In the genomic region with DNA sequence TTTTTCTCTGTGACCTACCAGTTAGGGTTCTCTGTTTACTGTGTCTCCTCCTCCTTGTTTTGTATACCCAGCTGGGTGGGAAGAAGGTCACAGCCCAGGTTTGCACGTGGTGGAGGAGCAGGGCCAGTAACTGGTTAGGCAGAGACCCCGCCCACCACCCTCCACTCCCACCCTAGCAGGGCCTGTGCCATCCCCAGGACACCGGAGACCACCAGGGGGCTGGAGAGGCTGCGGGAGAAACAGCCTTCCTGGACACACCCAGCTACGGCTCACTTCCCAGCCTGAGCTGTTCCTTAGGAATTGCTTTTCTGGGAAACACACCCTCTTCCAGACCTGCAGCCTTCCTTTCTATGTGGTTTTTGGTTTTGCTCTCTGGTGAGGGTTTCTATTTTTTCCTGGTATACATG, we compare ENCODE assay signal across 13 cellular contexts. TPM values are rescaled to one million over a fixed set of nuclear protein-coding genes. Genes with fewer than 3 reads are reported as not detected.
DNase-seq lines count a peak whose midpoint lies in the region; ATAC-seq and TF ChIP-seq lines count a peak whose summit lies in the region.
"Had no signal": no experiment of that assay in that cellular context is flagged by ENCODE, and none has a peak within 500 bp of the region (broad histone marks: within the 10 kb centered on the region; RNA-seq: fewer than 3 reads in every experiment).

No MANE protein-coding gene starts in this region.

- WGBS in aorta, 2 donors, result 31 to 44% methylated on average over 5 of the region's 5 CpGs

- in situ Hi-C loops in brain microvascular endothelial cell (cut with HindIII; ENCODE audit: low pct_ligation_motif_present, low sequenced_read_pairs), result no loop called here

- no peaks in the 10 kb centered on the region for H3K4me1 ChIP-seq in cardiac muscle cell (ENCODE audit: low read depth)
- H3K4me1 ChIP-seq in aorta (ENCODE audit: control insufficient read depth in 1 of 2, insufficient read depth in 2 of 2, low read length in 2 of 2), result no peaks in the 10 kb centered on the region
- H3K4me1 ChIP-seq: BLaER1 treated with 17β-estradiol and CSF1 and Interleukin-3, amounts not matched to agents 10 nM and 100 nM had no signal

- ATAC-seq in Right ventricle myocardium inferior (no peak), aorta (ENCODE audit: low FRiP score) (peak; percentile 55)

- DNase-seq in cardiac muscle cell (ENCODE audit: low read depth in 1 of 2, low spot score in 1 of 2), result peak; percentile 31 to 55
- DNase-seq in Right ventricle myocardium inferior (ENCODE audit: missing footprints), result no peak
- DNase-seq in brain microvascular endothelial cell, result no peak
- peak; percentile 28 for DNase-seq in kidney epithelial cell (ENCODE audit: low read depth)
- no peak for DNase-seq in aorta
- no peak for DNase-seq in coronary artery (ENCODE audit: low spot score)
- DNase-seq in activated CD8-positive, alpha-beta memory T cell treated with anti-CD3 and anti-CD28 coated beads, Interleukin-2, amount 50 U/mL, for 48 hours, result no peak
- no peak for DNase-seq in NCI-H187 treated with DMSO at 0.1 percent for 48 hours (lab: John Stamatoyannopoulos, UW)
- DNase-seq: activated T-cell treated with anti-CD3 and anti-CD28 coated beads, Interleukin-2, amount 50 U/mL, for 24 hours; MV-4-11; nucleus accumbens had no signal

- TF ChIP-seq CTCF in cardiac muscle cell (IDR thresholded peaks at IDR 0.05; ENCODE audit: low read depth, low read length) (peak; percentile 19), brain microvascular endothelial cell (IDR thresholded peaks at IDR 0.05; ENCODE audit: low read depth, low read length, missing control alignments) (peak; percentile 7), kidney epithelial cell (IDR thresholded peaks at IDR 0.05; ENCODE audit: insufficient read depth, low read length, poor library complexity, severe bottlenecking) (peak; percentile 54), coronary artery (IDR thresholded peaks at IDR 0.05) (no peak)

- H3K9me3 ChIP-seq in cardiac muscle cell (ENCODE audit: low read depth) (no peaks in the 10 kb centered on the region), aorta (ENCODE audit: control insufficient read depth, low read length) (peaks cover 5% of the 10 kb centered on the region)

- H3K27ac ChIP-seq in cardiac muscle cell, result no peak overlapping the region
- no peak overlapping the region for H3K27ac ChIP-seq in brain microvascular endothelial cell
- no peak overlapping the region for H3K27ac ChIP-seq in aorta (ENCODE audit: low read depth in 1 of 2, low read length in 2 of 2)
- H3K27ac ChIP-seq in coronary artery, result peak overlapping the region in 1 of 2 donors; percentile 55
- H3K27ac ChIP-seq: BLaER1 treated with 17β-estradiol and CSF1 and Interleukin-3, amounts not matched to agents 10 nM and 100 nM had no signal

- intact Hi-C loops in Right ventricle myocardium inferior (cut with DNase I) (no loop called here), aorta (cut with DNase I) (no loop called here)

- H3K27me3 ChIP-seq in cardiac muscle cell (no peaks in the 10 kb centered on the region), brain microvascular endothelial cell (replicated peaks) (no peaks in the 10 kb centered on the region), kidney epithelial cell (ENCODE audit: control insufficient read depth, insufficient read depth, low read length) (no peaks in the 10 kb centered on the region), aorta (ENCODE audit: control insufficient read depth in 1 of 2, insufficient read depth in 2 of 2, low read length in 1 of 2) (no peaks in the 10 kb centered on the region)
- H3K27me3 ChIP-seq: BLaER1 treated with 17β-estradiol and CSF1 and Interleukin-3, amounts not matched to agents 10 nM and 100 nM had no signal

- H3K36me3 ChIP-seq in cardiac muscle cell, result no peaks in the 10 kb centered on the region
- H3K36me3 ChIP-seq in brain microvascular endothelial cell (replicated peaks), result no peaks in the 10 kb centered on the region
- no peaks in the 10 kb centered on the region for H3K36me3 ChIP-seq in kidney epithelial cell (ENCODE audit: control insufficient read depth, insufficient read depth, low read length)
- H3K36me3 ChIP-seq in aorta (ENCODE audit: control insufficient read depth in 1 of 2, insufficient read depth in 2 of 2, low read length in 1 of 2), result no peaks in the 10 kb centered on the region
- H3K36me3 ChIP-seq: BLaER1 treated with 17β-estradiol and CSF1 and Interleukin-3, amounts not matched to agents 10 nM and 100 nM had no signal

- H3K4me3 ChIP-seq in cardiac muscle cell, result no peak overlapping the region
- H3K4me3 ChIP-seq in brain microvascular endothelial cell (ENCODE audit: low read depth, low read length), result no peak overlapping the region
- no peak overlapping the region for H3K4me3 ChIP-seq in kidney epithelial cell (ENCODE audit: low read depth, low read length)
- H3K4me3 ChIP-seq in aorta (ENCODE audit: low read length in 2 of 2), result no peak overlapping the region
- no peak overlapping the region for H3K4me3 ChIP-seq in coronary artery
- H3K4me3 ChIP-seq: BLaER1 treated with 17β-estradiol and CSF1 and Interleukin-3, amounts not matched to agents 10 nM and 100 nM had no signal

RNA-seq across cellular contexts. Expression of a gene that starts 21.1 kb away (rescaled TPM):
- total RNA-seq in cardiac muscle cell (0.45 and 0.49 TPM in 2 replicates), Right ventricle myocardium inferior (0.76 TPM), kidney epithelial cell (0.89 and 1.2 TPM in 2 replicates), aorta (10 to 100 TPM in 1 of 2 donors, 1 to 10 TPM in 1; 5.2 to 12.2 TPM)
- polyA plus RNA-seq in cardiac muscle cell (0.57 TPM in 1 of 2 replicates, not detected in the other), aorta (not detected)
- total RNA-seq: SK-MEL-5 had no signal

RNA-seq across cellular contexts. Expression of a gene that starts 30.3 kb away (rescaled TPM):
- total RNA-seq in cardiac muscle cell (0.09 and 0.42 TPM in 2 replicates), Right ventricle myocardium inferior (not detected), kidney epithelial cell (0.17 TPM in 1 of 2 replicates, not detected in the other), aorta (1 to 10 TPM in 1 of 2 donors, under 1 TPM in 1; 0.36 to 2.8 TPM)
- polyA plus RNA-seq in cardiac muscle cell (not detected in 2 replicates), aorta (under 1 TPM in 1 of 2 donors, not detected in 1; 0.18 TPM)

Comparison
In these comparisons a context has a peak if more than half of its experiments do, and no peak if none do; other contexts are left out.
1. DNase-seq: peak in cardiac muscle cell (2 of 2) and kidney epithelial cell (single experiment); none in Right ventricle myocardium inferior (single experiment), brain microvascular endothelial cell (single experiment), aorta (0 of 2), coronary artery (single experiment), activated CD8-positive, alpha-beta memory T cell treated with anti-CD3 and anti-CD28 coated beads, Interleukin-2, amount 50 U/mL, for 48 hours (single experiment) and NCI-H187 treated with DMSO at 0.1 percent for 48 hours (single experiment).